In the genomic region with DNA sequence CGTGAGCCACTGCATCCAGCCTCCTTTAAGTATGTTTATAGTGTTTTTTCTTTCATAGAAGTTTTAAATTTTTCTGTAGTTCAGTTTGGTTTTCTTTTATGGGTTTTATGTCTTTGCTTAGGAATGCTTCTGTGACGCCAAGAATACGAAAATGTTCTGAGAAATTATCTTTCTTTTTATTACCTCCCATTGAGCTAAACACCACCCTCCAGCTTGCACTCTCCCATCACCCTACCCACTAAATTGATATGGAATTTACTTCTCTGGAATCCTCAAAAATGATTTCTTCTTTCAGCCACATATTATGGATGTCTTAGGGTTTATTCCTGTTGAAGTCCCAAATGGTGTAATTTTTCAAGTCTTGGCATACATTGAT, we compare ENCODE assay signal across 2 cellular contexts.
TF ChIP-seq lines count a peak whose summit lies in the region.

No MANE protein-coding gene starts in this region.

TF ChIP-seq in endothelial cell of umbilical vein, 7 proteins besides CTCF, POLR2A, EP300 and RAD21:
- no peak for TF ChIP-seq POLR2AphosphoS5 (IDR thresholded peaks at IDR 0.05; ENCODE audit: insufficient read depth, low read depth, low read length)
TF ChIP-seq in endothelial cell of umbilical vein: peak in this region for 0.

TF ChIP-seq in HepG2, 621 proteins besides CTCF, POLR2A, EP300 and RAD21:
- TF ChIP-seq MED1 (CRISPR knock-in tag; IDR thresholded peaks at IDR 0.05) (no peak), GATAD2A (CRISPR knock-in tag; IDR thresholded peaks at IDR 0.05) (no peak), ZNF160 (CRISPR knock-in tag; IDR thresholded peaks at IDR 0.05) (no peak), ZNF431 (CRISPR knock-in tag; IDR thresholded peaks at IDR 0.05; ENCODE audit: borderline replicate concordance, low read depth) (no peak), THAP11 (CRISPR knock-in tag; IDR thresholded peaks at IDR 0.05) (no peak), CEBPG (CRISPR knock-in tag; IDR thresholded peaks at IDR 0.05) (no peak), SCMH1 (CRISPR knock-in tag; IDR thresholded peaks at IDR 0.05; ENCODE audit: borderline replicate concordance) (no peak), KDM6A (CRISPR knock-in tag; IDR thresholded peaks at IDR 0.05; ENCODE audit: low read depth) (no peak), RFX3 (CRISPR knock-in tag; IDR thresholded peaks at IDR 0.05) (no peak), MBNL3 (CRISPR knock-in tag; conservative IDR thresholded peaks at IDR 0.05) (no peak), ZNF567 (CRISPR knock-in tag; IDR thresholded peaks at IDR 0.05; ENCODE audit: borderline replicate concordance) (no peak), PAWR (CRISPR knock-in tag; IDR thresholded peaks at IDR 0.05; ENCODE audit: borderline replicate concordance) (no peak), STAT5B (CRISPR knock-in tag; IDR thresholded peaks at IDR 0.05) (no peak)
- TF ChIP-seq, protein P1, sequence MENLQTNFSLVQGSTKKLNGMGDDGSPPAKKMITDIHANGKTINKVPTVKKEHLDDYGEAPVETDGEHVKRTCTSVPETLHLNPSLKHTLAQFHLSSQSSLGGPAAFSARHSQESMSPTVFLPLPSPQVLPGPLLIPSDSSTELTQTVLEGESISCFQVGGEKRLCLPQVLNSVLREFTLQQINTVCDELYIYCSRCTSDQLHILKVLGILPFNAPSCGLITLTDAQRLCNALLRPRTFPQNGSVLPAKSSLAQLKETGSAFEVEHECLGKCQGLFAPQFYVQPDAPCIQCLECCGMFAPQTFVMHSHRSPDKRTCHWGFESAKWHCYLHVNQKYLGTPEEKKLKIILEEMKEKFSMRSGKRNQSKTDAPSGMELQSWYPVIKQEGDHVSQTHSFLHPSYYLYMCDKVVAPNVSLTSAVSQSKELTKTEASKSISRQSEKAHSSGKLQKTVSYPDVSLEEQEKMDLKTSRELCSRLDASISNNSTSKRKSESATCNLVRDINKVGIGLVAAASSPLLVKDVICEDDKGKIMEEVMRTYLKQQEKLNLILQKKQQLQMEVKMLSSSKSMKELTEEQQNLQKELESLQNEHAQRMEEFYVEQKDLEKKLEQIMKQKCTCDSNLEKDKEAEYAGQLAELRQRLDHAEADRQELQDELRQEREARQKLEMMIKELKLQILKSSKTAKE (CRISPR knock-in tag; IDR thresholded peaks at IDR 0.05; ENCODE audit: borderline replicate concordance): no peak
- TF ChIP-seq, protein P2, sequence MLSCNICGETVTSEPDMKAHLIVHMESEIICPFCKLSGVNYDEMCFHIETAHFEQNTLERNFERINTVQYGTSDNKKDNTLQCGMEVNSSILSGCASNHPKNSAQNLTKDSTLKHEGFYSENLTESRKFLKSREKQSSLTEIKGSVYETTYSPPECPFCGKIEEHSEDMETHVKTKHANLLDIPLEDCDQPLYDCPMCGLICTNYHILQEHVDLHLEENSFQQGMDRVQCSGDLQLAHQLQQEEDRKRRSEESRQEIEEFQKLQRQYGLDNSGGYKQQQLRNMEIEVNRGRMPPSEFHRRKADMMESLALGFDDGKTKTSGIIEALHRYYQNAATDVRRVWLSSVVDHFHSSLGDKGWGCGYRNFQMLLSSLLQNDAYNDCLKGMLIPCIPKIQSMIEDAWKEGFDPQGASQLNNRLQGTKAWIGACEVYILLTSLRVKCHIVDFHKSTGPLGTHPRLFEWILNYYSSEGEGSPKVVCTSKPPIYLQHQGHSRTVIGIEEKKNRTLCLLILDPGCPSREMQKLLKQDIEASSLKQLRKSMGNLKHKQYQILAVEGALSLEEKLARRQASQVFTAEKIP (CRISPR knock-in tag; IDR thresholded peaks at IDR 0.05; ENCODE audit: borderline replicate concordance): no peak
TF ChIP-seq in HepG2: peak in this region for 0.
